Comparison of ENCODE assay signal across 11 cellular contexts in genomic region chr20:46683620-46683938, GRCh38. TPM values are rescaled to one million over a fixed set of nuclear protein-coding genes. Genes with fewer than 3 reads are reported as not detected.
A peak's percentile ranks its signal among the peaks of the same experiment; 100 is the strongest.
DNase-seq lines count a peak whose midpoint lies in the region; ATAC-seq, FAIRE-seq and TF ChIP-seq lines count a peak whose summit lies in the region.
"Had no signal": no experiment of that assay in that cellular context is flagged by ENCODE, and none has a peak within 500 bp of the region (broad histone marks: within the 10 kb centered on the region; RNA-seq: fewer than 3 reads in every experiment).

No MANE protein-coding gene starts in this region.

- WGBS in gastroesophageal sphincter (ENCODE audit: low coverage in 1 of 2), 2 donors, result 27 to 39% methylated on average over 9 of the region's 9 CpGs
- WGBS in pancreas, 2 donors, result 28% methylated on average over 9 of the region's 9 CpGs

- H3K4me1 Mint-ChIP-seq in CD4-positive, CD25-positive, alpha-beta regulatory T cell, result peaks cover 29 to 72% (median 46%) of the 10 kb centered on the region in 4 donors
- peaks cover 63% of the 10 kb centered on the region for H3K4me1 Mint-ChIP-seq in activated T-cell treated with anti-CD3 and anti-CD28 coated beads, Interleukin-2, amount 50 U/mL, for 24 hours (ENCODE audit: low read depth)

- no peak overlapping the region for H3K27ac ChIP-seq in CD4-positive, CD25-positive, alpha-beta regulatory T cell (ENCODE audit: insufficient read depth, low read length, poor library complexity, severe bottlenecking)
- H3K27ac ChIP-seq in gastroesophageal sphincter (peak overlapping the region in 2 of 4 donors; percentile 62 to 72), pancreas (peak overlapping the region in 2 of 4 donors; percentile 19 to 58)

- TF ChIP-seq POLR2A in gastroesophageal sphincter (IDR thresholded peaks at IDR 0.05), result no peak

- H3K27me3 Mint-ChIP-seq in CD4-positive, CD25-positive, alpha-beta regulatory T cell, result no peaks in the 10 kb centered on the region
- H3K27me3 Mint-ChIP-seq in activated T-cell treated with anti-CD3 and anti-CD28 coated beads, Interleukin-2, amount 50 U/mL, for 24 hours, result no peaks in the 10 kb centered on the region
- H3K27me3 Mint-ChIP-seq: activated naive CD8-positive, alpha-beta T cell treated with anti-CD3 and anti-CD28 coated beads, Interleukin-2, amount 10 ng/mL, durations not matched to agents 7 days and 5 days had no signal

- no peak overlapping the region for H3K4me3 Mint-ChIP-seq in CD4-positive, CD25-positive, alpha-beta regulatory T cell
- H3K4me3 Mint-ChIP-seq in activated T-cell treated with anti-CD3 and anti-CD28 coated beads, Interleukin-2, amount 50 U/mL, for 24 hours, result no peak overlapping the region
- H3K4me3 Mint-ChIP-seq: activated naive CD8-positive, alpha-beta T cell treated with anti-CD3 and anti-CD28 coated beads, Interleukin-2, amount 10 ng/mL, durations not matched to agents 7 days and 5 days; CD8-positive, alpha-beta T cell had no signal

- H3K36me3 ChIP-seq in CD4-positive, CD25-positive, alpha-beta regulatory T cell (ENCODE audit: control insufficient read depth, insufficient read depth, low read length), result peaks cover 18% of the 10 kb centered on the region
- H3K36me3 ChIP-seq in adipocyte (ENCODE audit: control insufficient read depth, insufficient read depth, low read length, severe bottlenecking) (peaks cover 29% of the 10 kb centered on the region), gastroesophageal sphincter (peaks cover 0 to 24% of the 10 kb centered on the region in 2 donors), pancreas (no peaks in the 10 kb centered on the region)

- H3K27me3 ChIP-seq in CD4-positive, CD25-positive, alpha-beta regulatory T cell (ENCODE audit: control insufficient read depth, insufficient read depth, low read length), result no peaks in the 10 kb centered on the region
- H3K27me3 ChIP-seq in adipocyte (replicated peaks; ENCODE audit: control insufficient read depth, insufficient read depth, low read length) (no peaks in the 10 kb centered on the region), gastroesophageal sphincter (no peaks in the 10 kb centered on the region), pancreas (no peaks in the 10 kb centered on the region)

- no peak for ATAC-seq in CD4-positive, CD25-positive, alpha-beta regulatory T cell (ENCODE audit: low read depth in 2 of 2)
- ATAC-seq in gastroesophageal sphincter (no peak), pancreas (peak in 3 of 4 donors; percentile 6 to 30 (median 17)), HG02642 (IDR thresholded peaks at IDR 0.05; ENCODE audit: poor library complexity, unreplicated experiment) (no peak)
- ATAC-seq: CD8-positive, alpha-beta T cell had no signal

- no peak for DNase-seq in CD4-positive, CD25-positive, alpha-beta regulatory T cell
- DNase-seq in adipocyte (ENCODE audit: low read depth) (no peak), pancreas (no peak), RCC 7860 (ENCODE audit: low spot score) (no peak), anterior cingulate cortex (lab: John Stamatoyannopoulos, UW) (no peak)
- no peak for DNase-seq in activated T-cell treated with anti-CD3 and anti-CD28 coated beads, Interleukin-2, amount 50 U/mL, for 24 hours
- DNase-seq: activated naive CD8-positive, alpha-beta T cell treated with anti-CD3 and anti-CD28 coated beads, Interleukin-2, amount 10 ng/mL, durations not matched to agents 7 days and 5 days; CD8-positive, alpha-beta T cell had no signal

- no peak overlapping the region for H3K4me3 ChIP-seq in CD4-positive, CD25-positive, alpha-beta regulatory T cell (ENCODE audit: low read depth, low read length)
- H3K4me3 ChIP-seq in adipocyte (ENCODE audit: low read length) (peak overlapping the region; percentile 80), gastroesophageal sphincter (peak overlapping the region; percentile 39 to 41), pancreas (peak overlapping the region in 3 of 4 donors; percentile 5 to 29 (median 25))

- intact Hi-C loops in pancreas (cut with DNase I), result loop anchor here in 1 of 3 donors (10.0 kb wide), 1 partner anchor 129 kb away; the partner anchor contains the start of gene OCSTAMP

- TF ChIP-seq EP300 in gastroesophageal sphincter (IDR thresholded peaks at IDR 0.05), result no peak

- H3K36me3 Mint-ChIP-seq in CD4-positive, CD25-positive, alpha-beta regulatory T cell, result peaks cover 24% of the 10 kb centered on the region
- H3K36me3 Mint-ChIP-seq in activated T-cell treated with anti-CD3 and anti-CD28 coated beads, Interleukin-2, amount 50 U/mL, for 24 hours (ENCODE audit: low read depth), result peaks cover 50% of the 10 kb centered on the region

- H3K4me1 ChIP-seq in CD4-positive, CD25-positive, alpha-beta regulatory T cell (ENCODE audit: control insufficient read depth, insufficient read depth, low read length, poor library complexity, severe bottlenecking), result peaks cover 45% of the 10 kb centered on the region
- H3K4me1 ChIP-seq in adipocyte (ENCODE audit: control insufficient read depth, insufficient read depth, low read length), result peaks cover 49% of the 10 kb centered on the region
- H3K4me1 ChIP-seq in gastroesophageal sphincter, result peaks cover 16 to 72% (median 26%) of the 10 kb centered on the region in 3 donors
- H3K4me1 ChIP-seq in pancreas, result peaks cover 6 to 25% (median 8%) of the 10 kb centered on the region in 3 donors

- H3K9me3 Mint-ChIP-seq in CD4-positive, CD25-positive, alpha-beta regulatory T cell, result no peaks in the 10 kb centered on the region
- no peaks in the 10 kb centered on the region for H3K9me3 Mint-ChIP-seq in activated T-cell treated with anti-CD3 and anti-CD28 coated beads, Interleukin-2, amount 50 U/mL, for 24 hours
- H3K9me3 Mint-ChIP-seq: activated naive CD8-positive, alpha-beta T cell treated with anti-CD3 and anti-CD28 coated beads, Interleukin-2, amount 10 ng/mL, durations not matched to agents 7 days and 5 days; CD8-positive, alpha-beta T cell had no signal

- peak overlapping the region; percentile 80 for H3K9ac ChIP-seq in adipocyte (ENCODE audit: low read length)

- no peaks in the 10 kb centered on the region for H3K9me3 ChIP-seq in CD4-positive, CD25-positive, alpha-beta regulatory T cell (ENCODE audit: control insufficient read depth in 2 of 2, low read length in 2 of 2)
- H3K9me3 ChIP-seq in adipocyte (ENCODE audit: control insufficient read depth, low read length) (no peaks in the 10 kb centered on the region), gastroesophageal sphincter (no peaks in the 10 kb centered on the region), pancreas (no peaks in the 10 kb centered on the region)

- FAIRE-seq in pancreas (lab: Jason Lieb, UNC) (no peak), RCC 7860 (lab: Jason Lieb, UNC) (no peak)
- FAIRE-seq: TTC549 had no signal

- no peak for TF ChIP-seq CTCF in gastroesophageal sphincter (IDR thresholded peaks at IDR 0.05)
- no peak for TF ChIP-seq CTCF in pancreas (IDR thresholded peaks at IDR 0.05)

- H3K27ac Mint-ChIP-seq in CD4-positive, CD25-positive, alpha-beta regulatory T cell, result peak overlapping the region in 2 of 3 donors; percentile 18 to 21
- no peak overlapping the region for H3K27ac Mint-ChIP-seq in activated T-cell treated with anti-CD3 and anti-CD28 coated beads, Interleukin-2, amount 50 U/mL, for 24 hours
- H3K27ac Mint-ChIP-seq: CD8-positive, alpha-beta T cell had no signal

RNA-seq across cellular contexts. Expression of gene TP53RK, which starts 5.7 kb away (rescaled TPM):
- 6.6 TPM for total RNA-seq in CD4-positive, CD25-positive, alpha-beta regulatory T cell
- polyA plus RNA-seq in CD4-positive, CD25-positive, alpha-beta regulatory T cell, result 10 to 100 TPM; 17.7 to 23.6 (median 19.3) TPM
- total RNA-seq in gastroesophageal sphincter (10 to 100 TPM; 14.6 to 21.3 (median 18.7) TPM), pancreas (1 to 10 TPM; 2.7 to 4.6 (median 3.8) TPM)
- 1 to 10 TPM; 2.5 to 6.1 TPM for polyA plus RNA-seq in pancreas

RNA-seq across cellular contexts. Expression of gene SLC2A10, which starts 25.9 kb away (rescaled TPM):
- not detected for total RNA-seq in CD4-positive, CD25-positive, alpha-beta regulatory T cell
- polyA plus RNA-seq in CD4-positive, CD25-positive, alpha-beta regulatory T cell, result not detected
- total RNA-seq in gastroesophageal sphincter, result 10 to 100 TPM in 3 of 4 donors, 1 to 10 TPM in 1; 10.0 to 20.1 (median 11.5) TPM
- total RNA-seq in pancreas, result 10 to 100 TPM; 11.6 to 20.9 (median 14.3) TPM
- 10 to 100 TPM; 10.9 to 12.0 TPM for polyA plus RNA-seq in pancreas
- total RNA-seq: activated naive CD8-positive, alpha-beta T cell treated with anti-CD3 and anti-CD28 coated beads, Interleukin-2, amount 10 ng/mL, durations not matched to agents 7 days and 5 days; CD8-positive, alpha-beta T cell had no signal

RNA-seq across cellular contexts. Expression of gene SLC13A3, which starts 32.3 kb away (rescaled TPM):
- total RNA-seq in CD4-positive, CD25-positive, alpha-beta regulatory T cell, result 0.67 TPM
- not detected for polyA plus RNA-seq in CD4-positive, CD25-positive, alpha-beta regulatory T cell
- total RNA-seq in gastroesophageal sphincter (1 to 10 TPM in 1 of 4 donors, under 1 TPM in 3; 0.62 to 1.6 (median 0.80) TPM), pancreas (1 to 10 TPM; 2.7 to 7.8 (median 5.8) TPM)
- polyA plus RNA-seq in pancreas, result 1 to 10 TPM in 1 of 2 donors, under 1 TPM in 1; 0.68 to 2.3 TPM

Comparison
In these comparisons a context has a peak if more than half of its experiments do, and no peak if none do; other contexts are left out.
1. ATAC-seq: peak in pancreas (3 of 4); none in CD4-positive, CD25-positive, alpha-beta regulatory T cell (0 of 2), gastroesophageal sphincter (single experiment) and HG02642 (single experiment).
2. RNA of gene SLC2A10, which starts 25.9 kb away (total RNA-seq): 11.6 to 20.9 TPM in pancreas and 10.0 to 20.1 TPM in gastroesophageal sphincter; not detected in CD4-positive, CD25-positive, alpha-beta regulatory T cell (single experiment); every median in the first group is over 10 times any median in the second.